Comparison of ENCODE assay signal across 1 cellular context in the genomic region with DNA sequence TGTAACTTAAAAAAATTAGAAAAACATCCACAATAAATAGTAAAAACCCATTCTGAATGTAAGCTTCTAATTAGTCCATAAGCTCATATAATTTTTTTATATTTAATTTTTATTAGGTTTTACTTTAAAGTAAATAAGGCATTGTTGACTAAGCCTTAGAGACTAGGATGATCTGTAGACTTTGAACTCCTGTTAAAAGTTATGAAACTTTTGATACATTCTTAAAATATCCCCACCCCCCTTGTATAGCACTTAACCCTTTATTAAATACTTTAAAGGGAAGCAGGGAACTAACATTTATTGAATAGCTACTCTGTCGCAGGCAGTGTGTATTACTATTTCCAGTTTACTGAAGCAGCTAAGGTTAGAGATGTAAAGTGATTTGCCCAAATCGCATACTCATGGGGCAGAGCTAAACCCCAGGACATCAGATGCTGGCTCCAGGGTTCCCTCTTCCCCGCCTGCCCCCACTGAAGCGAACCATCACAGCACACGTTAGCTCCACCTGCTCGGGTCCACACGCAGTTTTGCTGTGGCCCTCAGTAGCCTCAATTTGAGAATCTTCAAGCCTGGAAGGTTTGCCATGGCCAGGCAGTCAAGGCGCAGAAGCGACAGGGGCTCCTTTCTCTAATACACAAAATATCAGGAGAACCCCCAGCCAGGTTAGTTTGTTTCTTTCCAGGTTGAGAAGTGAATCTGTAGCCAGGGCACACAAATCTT.
TF ChIP-seq lines count a peak whose summit lies in the region.

No MANE protein-coding gene starts in this region.

TF ChIP-seq in H1, 55 proteins besides CTCF, POLR2A, EP300 and RAD21:
- no peak for TF ChIP-seq POU5F1 (IDR thresholded peaks at IDR 0.05; ENCODE audit: low read depth, low read length)
- no peak for TF ChIP-seq SP1 (IDR thresholded peaks at IDR 0.05; ENCODE audit: low read depth, low read length)
- TF ChIP-seq HDAC2 (IDR thresholded peaks at IDR 0.05; ENCODE audit: borderline replicate concordance in 1 of 2, low read depth in 2 of 2, low read length in 2 of 2), result no peak
- no peak for TF ChIP-seq HDAC6 (IDR thresholded peaks at IDR 0.05; ENCODE audit: low read depth, low read length)
- no peak for TF ChIP-seq JUND (IDR thresholded peaks at IDR 0.05; ENCODE audit: low read length)
- no peak for TF ChIP-seq SIN3A (conservative IDR thresholded peaks at IDR 0.05 in 1 of 2, IDR thresholded peaks at IDR 0.05 in 1 of 2; ENCODE audit: low read depth in 1 of 2, low read length in 2 of 2)
- no peak for TF ChIP-seq EZH2 (IDR thresholded peaks at IDR 0.05; ENCODE audit: low read depth, low read length, severe bottlenecking)
- TF ChIP-seq YY1 (IDR thresholded peaks at IDR 0.05; ENCODE audit: low read depth, low read length), result no peak
- no peak for TF ChIP-seq RXRA (IDR thresholded peaks at IDR 0.05; ENCODE audit: insufficient read depth, low read depth, low read length)
- no peak for TF ChIP-seq JUN (IDR thresholded peaks at IDR 0.05; ENCODE audit: low read depth, low read length)
- no peak for TF ChIP-seq RFX5 (IDR thresholded peaks at IDR 0.05; ENCODE audit: borderline replicate concordance, low read depth, low read length)
- TF ChIP-seq SAP30 (IDR thresholded peaks at IDR 0.05; ENCODE audit: insufficient read depth, insufficient replicate concordance, low read length), result no peak
- TF ChIP-seq, protein P1, sequence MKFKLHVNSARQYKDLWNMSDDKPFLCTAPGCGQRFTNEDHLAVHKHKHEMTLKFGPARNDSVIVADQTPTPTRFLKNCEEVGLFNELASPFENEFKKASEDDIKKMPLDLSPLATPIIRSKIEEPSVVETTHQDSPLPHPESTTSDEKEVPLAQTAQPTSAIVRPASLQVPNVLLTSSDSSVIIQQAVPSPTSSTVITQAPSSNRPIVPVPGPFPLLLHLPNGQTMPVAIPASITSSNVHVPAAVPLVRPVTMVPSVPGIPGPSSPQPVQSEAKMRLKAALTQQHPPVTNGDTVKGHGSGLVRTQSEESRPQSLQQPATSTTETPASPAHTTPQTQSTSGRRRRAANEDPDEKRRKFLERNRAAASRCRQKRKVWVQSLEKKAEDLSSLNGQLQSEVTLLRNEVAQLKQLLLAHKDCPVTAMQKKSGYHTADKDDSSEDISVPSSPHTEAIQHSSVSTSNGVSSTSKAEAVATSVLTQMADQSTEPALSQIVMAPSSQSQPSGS (IDR thresholded peaks at IDR 0.05; ENCODE audit: low read length), result no peak
- TF ChIP-seq, protein P2, sequence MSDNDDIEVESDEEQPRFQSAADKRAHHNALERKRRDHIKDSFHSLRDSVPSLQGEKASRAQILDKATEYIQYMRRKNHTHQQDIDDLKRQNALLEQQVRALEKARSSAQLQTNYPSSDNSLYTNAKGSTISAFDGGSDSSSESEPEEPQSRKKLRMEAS (IDR thresholded peaks at IDR 0.05), result no peak
- TF ChIP-seq SIX5 (IDR thresholded peaks at IDR 0.05; ENCODE audit: low read depth, low read length), result no peak
- TF ChIP-seq TCF12 (IDR thresholded peaks at IDR 0.05; ENCODE audit: low read depth, low read length), result no peak
- TF ChIP-seq TBP (IDR thresholded peaks at IDR 0.05; ENCODE audit: low read depth, low read length), result no peak
- TF ChIP-seq NRF1 (IDR thresholded peaks at IDR 0.05; ENCODE audit: low read depth, low read length), result no peak
